Comparison of ENCODE assay signal across 9 cellular contexts in the genomic region with DNA sequence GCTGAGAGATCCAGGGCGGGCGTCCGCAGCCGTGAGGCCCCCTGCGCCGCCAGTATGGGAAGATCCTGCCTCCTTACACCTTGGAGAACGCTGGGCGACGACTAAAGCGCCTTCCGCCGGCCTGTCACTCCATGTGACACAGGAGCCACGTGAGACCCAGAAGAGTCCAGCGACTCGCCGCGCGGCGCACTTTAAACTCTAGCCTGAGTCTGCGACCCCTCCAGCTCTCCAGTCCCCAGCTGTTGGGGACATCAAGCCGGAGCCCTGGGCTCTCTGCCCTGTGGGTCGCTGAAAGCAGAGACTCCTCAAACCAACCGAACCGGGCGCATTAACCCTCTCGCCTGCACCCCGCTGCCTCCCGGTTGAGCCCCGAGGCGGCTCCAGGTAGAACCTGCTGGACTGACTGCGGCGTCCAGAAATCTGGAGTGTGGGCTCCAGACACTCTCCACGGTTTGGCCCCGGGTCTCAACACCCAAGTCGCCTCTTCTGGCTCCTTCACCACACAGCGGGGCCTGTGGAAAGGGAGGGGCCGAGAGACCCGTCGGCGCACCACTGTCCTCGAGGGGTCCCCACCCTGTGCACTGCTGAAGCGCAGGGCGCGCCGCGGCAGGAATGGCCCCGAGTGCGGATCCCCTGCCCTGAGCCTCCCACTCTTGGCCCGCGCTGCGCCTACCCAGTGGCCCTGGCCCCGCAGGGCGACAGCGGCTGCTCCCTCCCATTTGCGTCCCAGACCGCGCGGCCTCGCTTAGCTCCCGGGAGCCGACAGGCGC. TPM values are rescaled to one million over a fixed set of nuclear protein-coding genes. Genes with fewer than 3 reads are reported as not detected.
DNase-seq lines count a peak whose midpoint lies in the region; ATAC-seq, FAIRE-seq and TF ChIP-seq lines count a peak whose summit lies in the region.
"Had no signal": no experiment of that assay in that cellular context is flagged by ENCODE, and none has a peak within 500 bp of the region (broad histone marks: within the 10 kb centered on the region; RNA-seq: fewer than 3 reads in every experiment).

No MANE protein-coding gene starts in this region.

- ATAC-seq in HG03139 (IDR thresholded peaks at IDR 0.05; ENCODE audit: unreplicated experiment): no peak

- no peak for TF ChIP-seq CTCF in coronary artery (IDR thresholded peaks at IDR 0.05)

- FAIRE-seq in urothelium cell line (lab: Jason Lieb, UNC): no peak

- peak; percentile 0 for DNase-seq in DMS 273 (lab: John Stamatoyannopoulos, UW; ENCODE audit: unreplicated experiment)
- no peak for DNase-seq in DMS 273 treated with DMSO at 0.1 percent for 48 hours (lab: John Stamatoyannopoulos, UW)
- DNase-seq in coronary artery (ENCODE audit: low spot score): no peak
- DNase-seq in midbrain (lab: John Stamatoyannopoulos, UW): peak; percentile 70
- peak in 45 of 49 donors; percentile 19 to 78 (median 56) for DNase-seq in substantia nigra (lab: John Stamatoyannopoulos, UW)
- DNase-seq in H4 (ENCODE audit: low spot score): no peak
- no peak for DNase-seq in urothelium cell line (ENCODE audit: low spot score)

- peak overlapping the region; percentile 78 for H3K4me3 ChIP-seq in coronary artery

- no peak overlapping the region for H3K27ac ChIP-seq in coronary artery
- peak overlapping the region; percentile 79 for H3K27ac ChIP-seq in substantia nigra (ENCODE audit: low read depth, low read length, poor library complexity, severe bottlenecking)
- H3K27ac ChIP-seq: 22Rv1 had no signal

RNA-seq across cellular contexts. Expression of gene SFMBT2, which starts 1.8 kb away (rescaled TPM):
- total RNA-seq in H4 (2014; rRNA removed; shearing (Covaris generic)): 0.85 and 1.0 TPM in 2 replicates

Comparison
In these comparisons a context has a peak if more than half of its experiments do, and no peak if none do; other contexts are left out.
1. DNase-seq: peak in DMS 273 (single experiment), midbrain (single experiment) and substantia nigra (45 of 49); none in DMS 273 treated with DMSO at 0.1 percent for 48 hours (single experiment), coronary artery (single experiment), H4 (single experiment) and urothelium cell line (single experiment).